In the genomic region with DNA sequence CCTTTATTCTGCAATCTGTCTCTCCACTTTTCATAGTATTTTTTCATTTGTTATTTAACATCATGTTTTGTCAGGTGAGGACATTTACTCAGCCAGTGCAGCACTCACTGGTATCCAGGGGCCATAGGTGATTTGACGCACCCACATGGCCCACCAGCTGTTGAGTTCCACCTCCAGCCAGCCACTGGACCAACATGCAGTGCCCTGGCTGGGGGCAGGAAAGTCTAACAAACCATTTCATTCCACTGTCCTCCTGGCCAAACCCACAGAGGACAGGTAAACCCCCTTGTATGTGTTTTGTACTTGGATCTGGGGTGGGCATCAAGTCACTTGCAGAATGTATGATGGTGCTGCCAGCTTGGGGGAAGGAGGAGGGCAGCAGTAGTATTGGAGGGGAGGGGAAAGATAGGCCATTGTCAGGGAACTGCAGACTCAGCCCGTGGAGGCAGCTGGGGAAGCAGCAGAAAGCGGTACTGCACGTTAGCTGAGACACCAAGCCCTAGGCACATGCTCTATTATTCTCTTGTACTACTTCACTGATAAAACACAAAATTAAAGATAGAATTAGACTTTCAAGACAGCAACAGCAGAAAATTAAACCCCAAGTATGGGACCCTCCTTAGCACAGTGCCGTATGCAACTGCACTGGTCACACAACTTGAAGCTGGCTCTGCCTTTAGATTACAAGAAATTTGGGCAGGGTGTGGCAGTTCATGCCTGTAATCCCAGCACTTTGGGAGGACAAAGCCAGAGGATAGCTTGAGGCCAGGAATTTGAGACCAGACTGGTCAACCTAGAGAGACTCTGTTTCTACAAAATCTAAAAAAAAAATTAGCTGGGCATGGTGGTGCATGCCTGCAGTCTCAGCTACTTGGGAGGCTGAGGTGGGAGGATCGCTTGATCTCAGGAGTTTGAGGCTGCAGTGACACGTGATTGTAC, we compare ENCODE assay signal across 22 cellular contexts. TPM values are rescaled to one million over a fixed set of nuclear protein-coding genes. Genes with fewer than 3 reads are reported as not detected.
A peak's percentile ranks its signal among the peaks of the same experiment; 100 is the strongest.
DNase-seq lines count a peak whose midpoint lies in the region; ATAC-seq and TF ChIP-seq lines count a peak whose summit lies in the region.
"Had no signal": no experiment of that assay in that cellular context is flagged by ENCODE, and none has a peak within 500 bp of the region (broad histone marks: within the 10 kb centered on the region; RNA-seq: fewer than 3 reads in every experiment).

No MANE protein-coding gene starts in this region.

- no peaks in the 10 kb centered on the region for H3K79me2 ChIP-seq in OCI-LY7 (ENCODE audit: insufficient read depth, low read depth, low read length)

- H3K27me3 Mint-ChIP-seq in activated naive CD4-positive, alpha-beta T cell treated with anti-CD3 and anti-CD28 coated beads, Interleukin-2, amount 10 ng/mL, durations not matched to agents 7 days and 5 days, result peaks cover 4% of the 10 kb centered on the region
- H3K27me3 Mint-ChIP-seq: activated CD4-positive, alpha-beta T cell treated with anti-CD3 and anti-CD28 coated beads, Interleukin-2, amount 10 ng/mL, durations not matched to agents 7 days and 5 days; activated naive CD8-positive, alpha-beta T cell treated with anti-CD3 and anti-CD28 coated beads, Interleukin-2, amount 50 U/mL, for 24 hours had no signal

- peak overlapping the region; percentile 67 for H3K4me2 ChIP-seq in OCI-LY7 (ENCODE audit: low read length)

- no TSS peak for BruUV-seq in OCI-LY7 (replicated peaks; lab: Mats Ljungman, UMichigan)

- no peaks in the 10 kb centered on the region for H3K36me3 Mint-ChIP-seq in activated naive CD4-positive, alpha-beta T cell treated with anti-CD3 and anti-CD28 coated beads, Interleukin-2, amount 10 ng/mL, durations not matched to agents 7 days and 5 days

- TF ChIP-seq CTCF in OCI-LY7 (conservative IDR thresholded peaks at IDR 0.05; ENCODE audit: low read length), result no peak
- TF ChIP-seq CTCF in foreskin keratinocyte (conservative IDR thresholded peaks at IDR 0.05), result no peak

- POLR2A ChIA-PET in OCI-LY7 (lab: Charles Lee), result interaction anchor here (0.5 to 2.2 kb wide), 12 partner anchors 13 to 265 kb away, joined by 3 to 9 read pairs (median 4); a partner anchor contains a TSS

- H3K27me3 ChIP-seq in foreskin keratinocyte, result no peaks in the 10 kb centered on the region
- H3K27me3 ChIP-seq: body of pancreas, sigmoid colon had no signal

- no peaks in the 10 kb centered on the region for H3K9me3 ChIP-seq in OCI-LY7 (ENCODE audit: low read length)
- H3K9me3 ChIP-seq: body of pancreas, sigmoid colon had no signal

- ATAC-seq in HG02852 (IDR thresholded peaks at IDR 0.05; ENCODE audit: unreplicated experiment) (peak; percentile 10), foreskin keratinocyte (peak; percentile 36), GM19397 (IDR thresholded peaks at IDR 0.05; ENCODE audit: unreplicated experiment) (no peak)
- ATAC-seq: activated naive CD8-positive, alpha-beta T cell treated with anti-CD3 and anti-CD28 coated beads, Interleukin-2, amount 50 U/mL, for 24 hours; body of pancreas; left cardiac atrium had no signal

- no peak overlapping the region for H3K4me3 Mint-ChIP-seq in activated naive CD4-positive, alpha-beta T cell treated with anti-CD3 and anti-CD28 coated beads, Interleukin-2, amount 10 ng/mL, durations not matched to agents 7 days and 5 days
- H3K4me3 Mint-ChIP-seq: activated CD4-positive, alpha-beta T cell treated with anti-CD3 and anti-CD28 coated beads, Interleukin-2, amount 10 ng/mL, durations not matched to agents 7 days and 5 days; activated naive CD8-positive, alpha-beta T cell treated with anti-CD3 and anti-CD28 coated beads, Interleukin-2, amount 50 U/mL, for 24 hours; nephron had no signal

- no peaks in the 10 kb centered on the region for H3K4me1 Mint-ChIP-seq in activated naive CD4-positive, alpha-beta T cell treated with anti-CD3 and anti-CD28 coated beads, Interleukin-2, amount 10 ng/mL, durations not matched to agents 7 days and 5 days
- H3K4me1 Mint-ChIP-seq: activated CD4-positive, alpha-beta T cell treated with anti-CD3 and anti-CD28 coated beads, Interleukin-2, amount 10 ng/mL, durations not matched to agents 7 days and 5 days; activated naive CD8-positive, alpha-beta T cell treated with anti-CD3 and anti-CD28 coated beads, Interleukin-2, amount 50 U/mL, for 24 hours had no signal

- no peak overlapping the region for H3K27ac Mint-ChIP-seq in activated naive CD4-positive, alpha-beta T cell treated with anti-CD3 and anti-CD28 coated beads, Interleukin-2, amount 10 ng/mL, durations not matched to agents 7 days and 5 days
- H3K27ac Mint-ChIP-seq: activated CD4-positive, alpha-beta T cell treated with anti-CD3 and anti-CD28 coated beads, Interleukin-2, amount 10 ng/mL, durations not matched to agents 7 days and 5 days; activated naive CD8-positive, alpha-beta T cell treated with anti-CD3 and anti-CD28 coated beads, Interleukin-2, amount 50 U/mL, for 24 hours; nephron had no signal

- CTCF ChIA-PET in OCI-LY7 (lab: Charles Lee; ENCODE audit: unreplicated experiment), result interaction anchor here (1.4 kb wide), 1 partner anchor 23 kb away, joined by 4 read pairs; a partner anchor contains a TSS
- CTCF ChIA-PET in activated naive CD4-positive, alpha-beta T cell treated with anti-CD3 and anti-CD28 coated beads, Interleukin-2, amount 10 ng/mL, durations not matched to agents 7 days and 5 days (lab: Charles Lee), result interaction anchor here (0.8 to 1.9 kb wide), 4 partner anchors 11 to 527 kb away, joined by 3 to 5 read pairs (median 4); no protein-coding TSS in a partner anchor

- peak overlapping the region; percentile 13 for H3K4me3 ChIP-seq in OCI-LY7 (ENCODE audit: low read depth, low read length, poor library complexity, severe bottlenecking)
- H3K4me3 ChIP-seq: body of pancreas, sigmoid colon had no signal

- H3K9me2 ChIP-seq in OCI-LY7 (ENCODE audit: insufficient read depth, low read length), result no peaks in the 10 kb centered on the region

- no peaks in the 10 kb centered on the region for H3K36me3 ChIP-seq in OCI-LY7 (ENCODE audit: insufficient read depth, low read length)
- H3K36me3 ChIP-seq: sigmoid colon had no signal

- H3K4me1 ChIP-seq in OCI-LY7 (ENCODE audit: insufficient read depth, low read length, poor library complexity, severe bottlenecking) (peaks cover 27% of the 10 kb centered on the region), foreskin keratinocyte (peaks cover 17% of the 10 kb centered on the region)
- H3K4me1 ChIP-seq: body of pancreas, sigmoid colon had no signal

- no peaks in the 10 kb centered on the region for H4K20me1 ChIP-seq in OCI-LY7 (ENCODE audit: insufficient read depth, low read length)

- DNase-seq in ELF-1 (ENCODE audit: low read depth, low spot score) (peak; percentile 55), OCI-LY7 (ENCODE audit: low spot score) (peak; percentile 45), foreskin keratinocyte (no peak), islet precursor cell (no peak), NCI-H187 treated with DMSO at 0.1 percent for 48 hours (lab: John Stamatoyannopoulos, UW) (no peak)
- DNase-seq in activated naive CD4-positive, alpha-beta T cell treated with anti-CD3 and anti-CD28 coated beads, Interleukin-2, amount 10 ng/mL, durations not matched to agents 7 days and 5 days, result no peak
- DNase-seq: activated CD4-positive, alpha-beta T cell treated with anti-CD3 and anti-CD28 coated beads, Interleukin-2, amount 10 ng/mL, durations not matched to agents 7 days and 5 days; activated CD8-positive, alpha-beta memory T cell treated with anti-CD3 and anti-CD28 coated beads, Interleukin-2, amount 50 U/mL, for 4 hours; activated naive CD8-positive, alpha-beta T cell treated with anti-CD3 and anti-CD28 coated beads, Interleukin-2, amount 50 U/mL, for 24 hours; body of pancreas; C1 segment of cervical spinal cord; glutamatergic neuron; left cardiac atrium; NCI-H187; NCI-H2227 treated with DMSO at 0.1 percent for 48 hours; NCI-H774; sigmoid colon; SW 1271 had no signal

- no peaks in the 10 kb centered on the region for H3K9me3 Mint-ChIP-seq in activated naive CD4-positive, alpha-beta T cell treated with anti-CD3 and anti-CD28 coated beads, Interleukin-2, amount 10 ng/mL, durations not matched to agents 7 days and 5 days
- H3K9me3 Mint-ChIP-seq: activated CD4-positive, alpha-beta T cell treated with anti-CD3 and anti-CD28 coated beads, Interleukin-2, amount 10 ng/mL, durations not matched to agents 7 days and 5 days; activated naive CD8-positive, alpha-beta T cell treated with anti-CD3 and anti-CD28 coated beads, Interleukin-2, amount 50 U/mL, for 24 hours; nephron had no signal

- H3K27ac ChIP-seq in OCI-LY7 (ENCODE audit: low read depth, low read length, poor library complexity, severe bottlenecking) (peak overlapping the region; percentile 72), foreskin keratinocyte (peak overlapping the region; percentile 84)
- H3K27ac ChIP-seq: body of pancreas, HL-60, sigmoid colon had no signal

- intact Hi-C loops in OCI-LY7 (cut with micrococcal nuclease; ENCODE audit: unreplicated experiment), result loop anchor here (1.0 to 2.0 kb wide), 2 partner anchors 20 to 77 kb away; a partner anchor contains a TSS

- peak overlapping the region; percentile 74 for H2AFZ ChIP-seq in OCI-LY7 (ENCODE audit: low read length)

RNA-seq across cellular contexts. Expression of a gene that starts 15.4 kb away (rescaled TPM):
- 2,111 and 2,631 TPM in 2 replicates for total RNA-seq in OCI-LY7 (2014; rRNA removed; shearing (Covaris generic))
- total RNA-seq in OCI-LY7 (2022) (1,335 and 1,380 TPM in 2 replicates), foreskin keratinocyte (983 and 1,035 TPM in 2 replicates)
- 1,671 and 1,692 TPM in 2 replicates for polyA plus RNA-seq in foreskin keratinocyte

RNA-seq across cellular contexts. Expression of a gene that starts 22.4 kb away (rescaled TPM):
- 25.3 and 27.3 TPM in 2 replicates for total RNA-seq in OCI-LY7 (2014; rRNA removed; shearing (Covaris generic))
- total RNA-seq in OCI-LY7 (2022) (43.5 and 46.7 TPM in 2 replicates), foreskin keratinocyte (11.1 and 12.0 TPM in 2 replicates)
- polyA plus RNA-seq in foreskin keratinocyte, result 1.0 and 1.4 TPM in 2 replicates

RNA-seq across cellular contexts. Expression of a gene that starts 25.0 kb away (rescaled TPM):
- total RNA-seq in OCI-LY7 (2014; rRNA removed; shearing (Covaris generic)), result 21.8 and 26.8 TPM in 2 replicates
- total RNA-seq in OCI-LY7 (2022), result 21.5 and 24.4 TPM in 2 replicates
- 19.7 and 20.5 TPM in 2 replicates for total RNA-seq in foreskin keratinocyte
- polyA plus RNA-seq in foreskin keratinocyte, result 3.3 and 3.7 TPM in 2 replicates

Comparison
In these comparisons a context has a peak if more than half of its experiments do, and no peak if none do; other contexts are left out.
1. DNase-seq: peak in ELF-1 (single experiment) and OCI-LY7 (single experiment); none in foreskin keratinocyte (0 of 2), activated naive CD4-positive, alpha-beta T cell treated with anti-CD3 and anti-CD28 coated beads, Interleukin-2, amount 10 ng/mL, durations not matched to agents 7 days and 5 days (single experiment), islet precursor cell (single experiment) and NCI-H187 treated with DMSO at 0.1 percent for 48 hours (single experiment).